ENCODE assay signal across 1 cellular context in the genomic region with DNA sequence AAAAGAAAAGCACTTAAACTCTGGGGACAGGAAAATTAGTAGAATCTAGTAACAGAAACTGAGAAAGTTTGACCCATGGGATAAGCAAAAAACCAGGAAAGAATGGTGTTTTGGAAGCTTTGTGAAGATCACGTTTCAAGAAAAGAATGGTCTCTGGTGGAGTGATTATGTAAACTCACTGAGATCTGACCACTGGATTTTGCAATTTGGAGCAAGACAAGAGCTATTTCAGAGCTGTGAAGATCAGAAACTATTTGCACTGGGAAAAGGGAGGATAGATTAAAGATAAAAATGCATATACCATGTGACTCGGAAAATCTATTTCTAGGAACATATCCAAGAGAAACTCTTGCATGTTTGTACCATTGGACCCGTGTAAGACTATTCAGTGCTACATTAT.
TF ChIP-seq lines count a peak whose summit lies in the region.

No MANE protein-coding gene starts in this region.

TF ChIP-seq in SK-N-SH treated with all-trans-retinoic acid at 6 μM for 48 hours, 23 proteins besides CTCF, POLR2A, EP300 and RAD21 (continued from another document):
- TF ChIP-seq, protein P1, sequence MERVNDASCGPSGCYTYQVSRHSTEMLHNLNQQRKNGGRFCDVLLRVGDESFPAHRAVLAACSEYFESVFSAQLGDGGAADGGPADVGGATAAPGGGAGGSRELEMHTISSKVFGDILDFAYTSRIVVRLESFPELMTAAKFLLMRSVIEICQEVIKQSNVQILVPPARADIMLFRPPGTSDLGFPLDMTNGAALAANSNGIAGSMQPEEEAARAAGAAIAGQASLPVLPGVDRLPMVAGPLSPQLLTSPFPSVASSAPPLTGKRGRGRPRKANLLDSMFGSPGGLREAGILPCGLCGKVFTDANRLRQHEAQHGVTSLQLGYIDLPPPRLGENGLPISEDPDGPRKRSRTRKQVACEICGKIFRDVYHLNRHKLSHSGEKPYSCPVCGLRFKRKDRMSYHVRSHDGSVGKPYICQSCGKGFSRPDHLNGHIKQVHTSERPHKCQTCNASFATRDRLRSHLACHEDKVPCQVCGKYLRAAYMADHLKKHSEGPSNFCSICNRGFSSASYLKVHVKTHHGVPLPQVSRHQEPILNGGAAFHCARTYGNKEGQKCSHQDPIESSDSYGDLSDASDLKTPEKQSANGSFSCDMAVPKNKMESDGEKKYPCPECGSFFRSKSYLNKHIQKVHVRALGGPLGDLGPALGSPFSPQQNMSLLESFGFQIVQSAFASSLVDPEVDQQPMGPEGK (CRISPR knock-in tag; IDR thresholded peaks at IDR 0.05; ENCODE audit: borderline replicate concordance): no peak
- TF ChIP-seq GLIS3 (CRISPR knock-in tag; IDR thresholded peaks at IDR 0.05) (no peak), ZC3H10 (CRISPR knock-in tag; IDR thresholded peaks at IDR 0.05) (no peak), ZFP30 (CRISPR knock-in tag; IDR thresholded peaks at IDR 0.05) (no peak), RARB (CRISPR knock-in tag; IDR thresholded peaks at IDR 0.05) (no peak)
- TF ChIP-seq, protein P2, sequence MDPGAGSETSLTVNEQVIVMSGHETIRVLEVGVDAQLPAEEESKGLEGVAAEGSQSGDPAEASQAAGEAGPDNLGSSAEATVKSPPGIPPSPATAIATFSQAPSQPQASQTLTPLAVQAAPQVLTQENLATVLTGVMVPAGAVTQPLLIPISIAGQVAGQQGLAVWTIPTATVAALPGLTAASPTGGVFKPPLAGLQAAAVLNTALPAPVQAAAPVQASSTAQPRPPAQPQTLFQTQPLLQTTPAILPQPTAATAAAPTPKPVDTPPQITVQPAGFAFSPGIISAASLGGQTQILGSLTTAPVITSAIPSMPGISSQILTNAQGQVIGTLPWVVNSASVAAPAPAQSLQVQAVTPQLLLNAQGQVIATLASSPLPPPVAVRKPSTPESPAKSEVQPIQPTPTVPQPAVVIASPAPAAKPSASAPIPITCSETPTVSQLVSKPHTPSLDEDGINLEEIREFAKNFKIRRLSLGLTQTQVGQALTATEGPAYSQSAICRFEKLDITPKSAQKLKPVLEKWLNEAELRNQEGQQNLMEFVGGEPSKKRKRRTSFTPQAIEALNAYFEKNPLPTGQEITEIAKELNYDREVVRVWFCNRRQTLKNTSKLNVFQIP (CRISPR knock-in tag; IDR thresholded peaks at IDR 0.05; ENCODE audit: borderline replicate concordance, low read depth): no peak
